ENCODE assay signal across 10 cellular contexts in the genomic region with DNA sequence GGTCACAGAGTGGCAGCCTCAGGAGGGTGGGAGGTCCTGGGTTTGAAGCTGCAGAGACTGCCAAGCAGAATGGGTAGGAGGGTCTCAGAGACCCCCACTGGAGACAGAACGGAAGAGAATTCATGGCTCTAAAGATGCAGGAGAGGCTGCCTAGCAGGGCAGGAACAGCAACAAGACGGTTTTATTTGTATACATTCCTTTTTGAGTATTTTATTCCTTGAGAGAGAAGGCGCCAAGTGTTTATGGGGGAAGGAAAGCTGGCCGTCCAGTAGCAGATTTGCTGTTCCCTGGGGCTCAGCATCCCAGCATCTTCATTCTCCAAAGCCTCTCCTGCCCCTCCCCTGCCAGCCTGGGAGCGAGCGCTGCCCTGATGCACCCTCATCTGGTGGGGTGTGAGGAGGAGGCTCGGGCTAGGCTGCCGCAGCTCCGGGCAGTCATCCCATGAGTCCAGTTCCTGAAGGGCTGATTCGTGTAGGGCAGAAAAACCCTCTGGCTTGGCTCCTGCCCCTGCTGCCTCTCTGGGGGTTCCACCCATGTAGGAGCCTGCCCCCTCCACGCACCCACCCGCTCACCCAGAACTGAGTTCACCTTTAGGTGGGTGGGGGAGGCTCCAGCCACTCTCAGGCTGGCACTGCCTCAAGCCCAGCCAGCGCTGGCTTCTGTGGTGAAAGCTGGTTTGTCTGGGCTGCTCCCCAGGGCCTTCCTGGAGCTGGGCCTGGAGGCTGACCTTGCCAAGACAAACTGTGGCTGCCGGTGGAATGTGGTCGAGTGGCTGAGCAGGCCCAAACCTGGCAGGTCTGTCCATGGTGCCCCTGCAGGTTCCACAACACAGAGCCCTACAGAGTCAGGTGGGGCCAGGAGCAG. TPM values are rescaled to one million over a fixed set of nuclear protein-coding genes. Genes with fewer than 3 reads are reported as not detected.
A peak's percentile ranks its signal among the peaks of the same experiment; 100 is the strongest.
DNase-seq lines count a peak whose midpoint lies in the region; ATAC-seq and TF ChIP-seq lines count a peak whose summit lies in the region.
"Had no signal": no experiment of that assay in that cellular context is flagged by ENCODE, and none has a peak within 500 bp of the region (broad histone marks: within the 10 kb centered on the region; RNA-seq: fewer than 3 reads in every experiment).

No MANE protein-coding gene starts in this region.

- in situ Hi-C loops in astrocyte of the cerebellum (cut with HindIII; ENCODE audit: low sequenced_read_pairs) = no loop called here

- ATAC-seq in right cardiac atrium (peak; percentile 83 to 89), upper lobe of left lung (ENCODE audit: low FRiP score in 2 of 2) (peak; percentile 77 to 93), GM18502 (IDR thresholded peaks at IDR 0.05; ENCODE audit: poor library complexity, unreplicated experiment) (no peak), GM19455 (IDR thresholded peaks at IDR 0.05; ENCODE audit: unreplicated experiment) (no peak)

- H3K4me1 ChIP-seq in right cardiac atrium (ENCODE audit: control insufficient read depth, insufficient read depth, low read length) (no peaks in the 10 kb centered on the region), upper lobe of left lung (peaks cover 0 to 13% (median 4%) of the 10 kb centered on the region in 4 donors)

- peak; percentile 8 for DNase-seq in DMS153 (lab: John Stamatoyannopoulos, UW)
- DNase-seq in DMS153 treated with DMSO at 0.1 percent for 48 hours (lab: John Stamatoyannopoulos, UW; ENCODE audit: unreplicated experiment) = no peak
- peak; percentile 66 for DNase-seq in astrocyte of the cerebellum (ENCODE audit: low read depth)
- peak; percentile 62 to 83 (median 82) for DNase-seq in right cardiac atrium
- peak; percentile 78 to 91 for DNase-seq in upper lobe of left lung
- DNase-seq in activated T-helper 1 cell treated with anti-CD3 and anti-CD28 coated beads, Interleukin-12 subunit alpha, Interleukin-12 subunit beta, Interleukin-2, Interleukin-4 antibody, amounts not matched to agents 30 ng/mL and 10 ng/mL and 1 ng/mL, durations not matched to agents 14 hours and 24 hours and 36 hours (ENCODE audit: low spot score) = no peak

- H3K36me3 ChIP-seq in upper lobe of left lung = no peaks in the 10 kb centered on the region

- H3K4me3 ChIP-seq in astrocyte of the cerebellum (ENCODE audit: low read depth, low read length) = no peak overlapping the region
- no peak overlapping the region for H3K4me3 ChIP-seq in right cardiac atrium (ENCODE audit: low read length)
- H3K4me3 ChIP-seq in upper lobe of left lung = peak overlapping the region in 1 of 4 donors; percentile 9

- no peak overlapping the region for H3K4me3 Mint-ChIP-seq in activated T-helper 1 cell treated with anti-CD3 and anti-CD28 coated beads, Interleukin-12 subunit alpha, Interleukin-12 subunit beta, Interleukin-2, Interleukin-4 antibody, amounts not matched to agents 30 ng/mL and 10 ng/mL and 1 ng/mL, durations not matched to agents 14 hours and 24 hours and 36 hours
- H3K4me3 Mint-ChIP-seq: activated naive CD4-positive, alpha-beta T cell treated with anti-CD3 and anti-CD28 coated beads, Interleukin-2, amount 50 U/mL, for 24 hours had no signal

- H3K9me3 ChIP-seq in right cardiac atrium (ENCODE audit: control insufficient read depth, low read length) (no peaks in the 10 kb centered on the region), upper lobe of left lung (no peaks in the 10 kb centered on the region)

- no peaks in the 10 kb centered on the region for H3K4me1 Mint-ChIP-seq in activated T-helper 1 cell treated with anti-CD3 and anti-CD28 coated beads, Interleukin-12 subunit alpha, Interleukin-12 subunit beta, Interleukin-2, Interleukin-4 antibody, amounts not matched to agents 30 ng/mL and 10 ng/mL and 1 ng/mL, durations not matched to agents 14 hours and 24 hours and 36 hours (ENCODE audit: low read depth)

- H3K9me3 Mint-ChIP-seq in activated T-helper 1 cell treated with anti-CD3 and anti-CD28 coated beads, Interleukin-12 subunit alpha, Interleukin-12 subunit beta, Interleukin-2, Interleukin-4 antibody, amounts not matched to agents 30 ng/mL and 10 ng/mL and 1 ng/mL, durations not matched to agents 14 hours and 24 hours and 36 hours = no peaks in the 10 kb centered on the region
- H3K9me3 Mint-ChIP-seq: activated naive CD4-positive, alpha-beta T cell treated with anti-CD3 and anti-CD28 coated beads, Interleukin-2, amount 50 U/mL, for 24 hours had no signal

- no peak overlapping the region for H3K27ac Mint-ChIP-seq in activated T-helper 1 cell treated with anti-CD3 and anti-CD28 coated beads, Interleukin-12 subunit alpha, Interleukin-12 subunit beta, Interleukin-2, Interleukin-4 antibody, amounts not matched to agents 30 ng/mL and 10 ng/mL and 1 ng/mL, durations not matched to agents 14 hours and 24 hours and 36 hours
- H3K27ac Mint-ChIP-seq: activated naive CD4-positive, alpha-beta T cell treated with anti-CD3 and anti-CD28 coated beads, Interleukin-2, amount 50 U/mL, for 24 hours had no signal

- peaks cover 16% of the 10 kb centered on the region for H3K27me3 Mint-ChIP-seq in activated T-helper 1 cell treated with anti-CD3 and anti-CD28 coated beads, Interleukin-12 subunit alpha, Interleukin-12 subunit beta, Interleukin-2, Interleukin-4 antibody, amounts not matched to agents 30 ng/mL and 10 ng/mL and 1 ng/mL, durations not matched to agents 14 hours and 24 hours and 36 hours (ENCODE audit: insufficient read depth)

- TF ChIP-seq POLR2A in upper lobe of left lung (IDR thresholded peaks at IDR 0.05) = no peak

- no peaks in the 10 kb centered on the region for H3K36me3 Mint-ChIP-seq in activated T-helper 1 cell treated with anti-CD3 and anti-CD28 coated beads, Interleukin-12 subunit alpha, Interleukin-12 subunit beta, Interleukin-2, Interleukin-4 antibody, amounts not matched to agents 30 ng/mL and 10 ng/mL and 1 ng/mL, durations not matched to agents 14 hours and 24 hours and 36 hours (ENCODE audit: low read depth)
- H3K36me3 Mint-ChIP-seq: activated naive CD4-positive, alpha-beta T cell treated with anti-CD3 and anti-CD28 coated beads, Interleukin-2, amount 50 U/mL, for 24 hours had no signal

- intact Hi-C loops in right cardiac atrium (cut with DNase I) = no loop called here
- intact Hi-C loops in activated T-helper 1 cell treated with anti-CD3 and anti-CD28 coated beads, Interleukin-12 subunit alpha, Interleukin-12 subunit beta, Interleukin-2, Interleukin-4 antibody, amounts not matched to agents 30 ng/mL and 10 ng/mL and 1 ng/mL, durations not matched to agents 14 hours and 24 hours and 36 hours (cut with micrococcal nuclease) = no loop called here

- 43% methylated on average over 15 of the region's 15 CpGs for WGBS in right cardiac atrium
- WGBS in upper lobe of left lung, 2 donors = 40 to 66% methylated on average over 11 to 12 of the region's 15 CpGs

- no peak overlapping the region for H3K27ac ChIP-seq in right cardiac atrium (ENCODE audit: low read length)
- H3K27ac ChIP-seq in upper lobe of left lung = peak overlapping the region in 3 of 4 donors; percentile 26 to 67 (median 35)

- TF ChIP-seq CTCF in astrocyte of the cerebellum (IDR thresholded peaks at IDR 0.05; ENCODE audit: low read depth, low read length, missing control alignments) (no peak), upper lobe of left lung (IDR thresholded peaks at IDR 0.05) (peak in 1 of 6 experiments; percentile 8)

- TF ChIP-seq EP300 in upper lobe of left lung (IDR thresholded peaks at IDR 0.05) = no peak

- H3K27me3 ChIP-seq in right cardiac atrium (ENCODE audit: control insufficient read depth, insufficient read depth) (no peaks in the 10 kb centered on the region), upper lobe of left lung (no peaks in the 10 kb centered on the region)

RNA-seq across cellular contexts. Expression of a gene that starts 32.4 kb away (rescaled TPM):
- total RNA-seq in right cardiac atrium = 1 to 10 TPM in 2 of 4 donors, under 1 TPM in 2; 0.53 to 3.0 (median 1.1) TPM
- polyA plus RNA-seq in right cardiac atrium = 1.3 TPM
- 10 to 100 TPM in 1 of 6 donors, 1 to 10 TPM in 1, under 1 TPM in 3, not detected in 1; 0.15 to 13.0 (median 0.55) TPM for total RNA-seq in upper lobe of left lung
- total RNA-seq in activated T-helper 1 cell treated with anti-CD3 and anti-CD28 coated beads, Interleukin-12 subunit alpha, Interleukin-12 subunit beta, Interleukin-2, Interleukin-4 antibody, amounts not matched to agents 30 ng/mL and 10 ng/mL and 1 ng/mL, durations not matched to agents 14 hours and 24 hours and 36 hours = 0.31 and 0.76 TPM in 2 replicates

RNA-seq across cellular contexts. Expression of a gene that starts 46.8 kb away (rescaled TPM):
- not detected for total RNA-seq in right cardiac atrium
- polyA plus RNA-seq in right cardiac atrium = not detected
- total RNA-seq in upper lobe of left lung = not detected
- total RNA-seq in activated T-helper 1 cell treated with anti-CD3 and anti-CD28 coated beads, Interleukin-12 subunit alpha, Interleukin-12 subunit beta, Interleukin-2, Interleukin-4 antibody, amounts not matched to agents 30 ng/mL and 10 ng/mL and 1 ng/mL, durations not matched to agents 14 hours and 24 hours and 36 hours = not detected in 2 replicates

RNA-seq across cellular contexts. Expression of a gene that starts 48.2 kb away (rescaled TPM):
- total RNA-seq in right cardiac atrium (not detected), upper lobe of left lung (not detected)
- not detected for polyA plus RNA-seq in right cardiac atrium
- total RNA-seq in activated T-helper 1 cell treated with anti-CD3 and anti-CD28 coated beads, Interleukin-12 subunit alpha, Interleukin-12 subunit beta, Interleukin-2, Interleukin-4 antibody, amounts not matched to agents 30 ng/mL and 10 ng/mL and 1 ng/mL, durations not matched to agents 14 hours and 24 hours and 36 hours = not detected in 2 replicates
- total RNA-seq: subcutaneous adipose tissue had no signal

Comparison
In these comparisons a context has a peak if more than half of its experiments do, and no peak if none do; other contexts are left out.
1. DNase-seq: peak in DMS153 (single experiment), astrocyte of the cerebellum (single experiment), right cardiac atrium (3 of 3) and upper lobe of left lung (2 of 2); none in DMS153 treated with DMSO at 0.1 percent for 48 hours (single experiment) and activated T-helper 1 cell treated with anti-CD3 and anti-CD28 coated beads, Interleukin-12 subunit alpha, Interleukin-12 subunit beta, Interleukin-2, Interleukin-4 antibody, amounts not matched to agents 30 ng/mL and 10 ng/mL and 1 ng/mL, durations not matched to agents 14 hours and 24 hours and 36 hours (single experiment).
2. ATAC-seq: peak in right cardiac atrium (2 of 2) and upper lobe of left lung (2 of 2); none in GM18502 (single experiment) and GM19455 (single experiment).